Comparison of ENCODE assay signal across 23 cellular contexts in genomic region chr11:113818426-113818825, GRCh38. TPM values are rescaled to one million over a fixed set of nuclear protein-coding genes. Genes with fewer than 3 reads are reported as not detected.
"Had no signal": no experiment of that assay in that cellular context is flagged by ENCODE, and none has a peak within 500 bp of the region (broad histone marks: within the 10 kb centered on the region; RNA-seq: fewer than 3 reads in every experiment).

No MANE protein-coding gene starts in this region.

- H3K4me3 ChIP-seq: heart left ventricle, ovary, sigmoid colon, thoracic aorta, upper lobe of right lung had no signal

- DNase-seq: activated CD4-positive, alpha-beta T cell treated with anti-CD3 and anti-CD28 coated beads for 1 hour; activated CD4-positive, alpha-beta T cell treated with anti-CD3 and anti-CD28 coated beads, Interleukin-2, amount 50 U/mL, for 4 hours; activated naive CD4-positive, alpha-beta T cell; activated naive CD8-positive, alpha-beta T cell treated with anti-CD3 and anti-CD28 coated beads, Interleukin-2, amount 10 ng/mL, durations not matched to agents 7 days and 5 days; activated T-cell treated with anti-CD3 and anti-CD28 coated beads for 4 hours; anterior cingulate cortex; foreskin fibroblast; heart left ventricle; immature natural killer cell; naive B cell; ovary; sigmoid colon; stimulated activated CD4-positive, alpha-beta T cell treated with anti-CD3 and anti-CD28 coated beads, Interleukin-12 subunit alpha, Interleukin-12 subunit beta, amount 100 ng/mL, for 4 hours; T-cell; T1000; upper lobe of right lung had no signal

- ATAC-seq: heart left ventricle; stimulated activated effector memory CD8-positive, alpha-beta T cell treated with anti-CD3 and anti-CD28 coated beads, Interleukin-12 subunit alpha, Interleukin-12 subunit beta, amount 100 ng/mL, for 72 hours; T-cell; upper lobe of right lung had no signal

RNA-seq across cellular contexts. Expression of gene CLDN25, which starts 38.8 kb away (rescaled TPM):
- total RNA-seq: activated naive CD8-positive, alpha-beta T cell treated with anti-CD3 and anti-CD28 coated beads, Interleukin-2, amount 10 ng/mL, durations not matched to agents 7 days and 5 days; chondrocyte; dermis microvascular lymphatic vessel endothelial cell; heart left ventricle; lung microvascular endothelial cell; mononuclear cell; ovary; pulmonary artery endothelial cell; sigmoid colon; T-cell; thoracic aorta; upper lobe of right lung had no signal
- polyA plus RNA-seq: heart left ventricle, immature natural killer cell, ovary, sigmoid colon had no signal
